In the genomic region with DNA sequence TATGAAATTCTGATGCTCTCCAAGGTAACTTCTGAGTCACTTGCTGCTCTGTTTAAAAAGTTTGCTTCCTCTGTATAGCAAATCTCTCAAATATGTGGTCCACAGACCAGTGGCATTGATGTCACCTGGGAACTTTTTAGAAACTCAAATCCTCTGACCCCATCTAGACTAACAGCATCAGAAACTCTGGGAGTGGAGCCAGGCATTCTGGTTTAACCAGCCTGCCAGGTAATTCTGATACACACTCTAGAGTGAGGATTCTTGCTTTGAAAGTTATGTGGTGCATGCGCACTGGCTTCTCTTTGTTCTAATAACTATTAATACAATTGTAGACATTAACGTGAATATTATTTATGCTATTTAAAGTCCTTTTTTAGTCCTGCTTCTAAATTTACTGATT, we compare ENCODE assay signal across 30 cellular contexts.
"Had no signal": no experiment of that assay in that cellular context is flagged by ENCODE, and none has a peak within 500 bp of the region (broad histone marks: within the 10 kb centered on the region; RNA-seq: fewer than 3 reads in every experiment).

No MANE protein-coding gene starts in this region.

- H3K27ac Mint-ChIP-seq: activated naive CD4-positive, alpha-beta T cell treated with anti-CD3 and anti-CD28 coated beads for 36 hours; activated naive CD8-positive, alpha-beta T cell treated with anti-CD3 and anti-CD28 coated beads for 36 hours; dendritic cell treated with granulocyte-macrophage colony-stimulating factor and Interleukin-4, amounts not matched to agents 40 ng/mL and 50 ng/mL, for 4 days; endodermal cell; naive thymus-derived CD4-positive, alpha-beta T cell; stimulated activated naive B cell treated with anti-CD40 and anti-IgM and Interleukin-4, amounts not matched to agents 10 μg/mL and 1 μg/mL and 100 μg/mL, for 72 hours; T-helper 1 cell treated with Interleukin-12 subunit alpha and Interleukin-12 subunit beta and Interleukin-4 antibody, amounts not matched to agents 30 μg/mL and 1 μg/mL, for 36 hours had no signal

- DNase-seq: activated CD4-positive, alpha-beta T cell treated with anti-CD3 and anti-CD28 coated beads for 4 hours; activated CD4-positive, alpha-beta T cell treated with anti-CD3 and anti-CD28 coated beads, Interleukin-2, amount 50 U/mL, for 4 hours; activated CD8-positive, alpha-beta memory T cell treated with anti-CD3 and anti-CD28 coated beads for 24 hours; activated effector memory CD4-positive, alpha-beta T cell treated with Interleukin-2 at 50 U/mL for 16 hours; activated naive CD4-positive, alpha-beta T cell treated with anti-CD3 and anti-CD28 coated beads for 36 hours; activated naive CD8-positive, alpha-beta T cell treated with anti-CD3 and anti-CD28 coated beads for 36 hours; adrenal gland; central memory CD4-positive, alpha-beta T cell; endodermal cell; islet precursor cell; left ventricle myocardium superior; midbrain; naive thymus-derived CD4-positive, alpha-beta T cell; pancreas; psoas muscle; sigmoid colon; small intestine; stimulated activated CD4-positive, alpha-beta T cell treated with anti-CD3 and anti-CD28 coated beads, Interleukin-1b, Interleukin-23, amount 100 ng/mL, for 48 hours; stimulated activated naive B cell treated with anti-CD40 and anti-IgM and Interleukin-4, amounts not matched to agents 10 μg/mL and 1 μg/mL and 100 μg/mL, for 72 hours; stomach; SW 1271; T-helper 9 cell; tibial artery; uterus had no signal

- H3K27me3 ChIP-seq: adrenal gland, ascending aorta, gastroesophageal sphincter, hepatocyte, pancreas, sigmoid colon, stomach, tibial artery, uterus had no signal

- H3K36me3 ChIP-seq: adrenal gland, ascending aorta, gastroesophageal sphincter, pancreas, sigmoid colon, tibial artery, uterus had no signal

- H3K4me3 ChIP-seq: adrenal gland, ascending aorta, gastroesophageal sphincter, hepatocyte, pancreas, psoas muscle, sigmoid colon, stomach, tibial artery, uterus had no signal

- H2AFZ ChIP-seq: hepatocyte had no signal

- H3K27me3 Mint-ChIP-seq: dendritic cell treated with granulocyte-macrophage colony-stimulating factor and Interleukin-4, amounts not matched to agents 40 ng/mL and 50 ng/mL, for 4 days; stimulated activated naive B cell treated with anti-CD40 and anti-IgM and Interleukin-4, amounts not matched to agents 10 μg/mL and 1 μg/mL and 100 μg/mL, for 72 hours had no signal

- H3K27ac ChIP-seq: adrenal gland, ascending aorta, gastroesophageal sphincter, hepatocyte, pancreas, psoas muscle, sigmoid colon, stomach, tibial artery, uterus, VCaP had no signal

- ATAC-seq: gastroesophageal sphincter; left ventricle myocardium superior; naive thymus-derived CD4-positive, alpha-beta T cell; pancreas; psoas muscle; stimulated activated naive B cell treated with anti-CD40 and anti-IgM and Interleukin-4, amounts not matched to agents 10 μg/mL and 1 μg/mL and 100 μg/mL, for 72 hours had no signal

- H3K4me1 Mint-ChIP-seq: activated naive CD8-positive, alpha-beta T cell treated with anti-CD3 and anti-CD28 coated beads for 36 hours; endodermal cell; naive thymus-derived CD4-positive, alpha-beta T cell; stimulated activated naive B cell treated with anti-CD40 and anti-IgM and Interleukin-4, amounts not matched to agents 10 μg/mL and 1 μg/mL and 100 μg/mL, for 72 hours had no signal

- H3K4me2 ChIP-seq: hepatocyte had no signal

- H3K9me3 ChIP-seq: adrenal gland, ascending aorta, gastroesophageal sphincter, pancreas, psoas muscle, sigmoid colon, stomach, tibial artery, uterus had no signal

- H3K4me3 Mint-ChIP-seq: activated naive CD4-positive, alpha-beta T cell treated with anti-CD3 and anti-CD28 coated beads for 36 hours; activated naive CD8-positive, alpha-beta T cell treated with anti-CD3 and anti-CD28 coated beads for 36 hours; dendritic cell treated with granulocyte-macrophage colony-stimulating factor and Interleukin-4, amounts not matched to agents 40 ng/mL and 50 ng/mL, for 4 days; endodermal cell; naive thymus-derived CD4-positive, alpha-beta T cell; stimulated activated naive B cell treated with anti-CD40 and anti-IgM and Interleukin-4, amounts not matched to agents 10 μg/mL and 1 μg/mL and 100 μg/mL, for 72 hours; T-helper 1 cell treated with Interleukin-12 subunit alpha and Interleukin-12 subunit beta and Interleukin-4 antibody, amounts not matched to agents 30 μg/mL and 1 μg/mL, for 36 hours had no signal

- H3K9me3 Mint-ChIP-seq: activated naive CD4-positive, alpha-beta T cell treated with anti-CD3 and anti-CD28 coated beads for 36 hours; activated naive CD8-positive, alpha-beta T cell treated with anti-CD3 and anti-CD28 coated beads for 36 hours; dendritic cell treated with granulocyte-macrophage colony-stimulating factor and Interleukin-4, amounts not matched to agents 40 ng/mL and 50 ng/mL, for 4 days; endodermal cell; naive thymus-derived CD4-positive, alpha-beta T cell; stimulated activated naive B cell treated with anti-CD40 and anti-IgM and Interleukin-4, amounts not matched to agents 10 μg/mL and 1 μg/mL and 100 μg/mL, for 72 hours; T-helper 1 cell treated with Interleukin-12 subunit alpha and Interleukin-12 subunit beta and Interleukin-4 antibody, amounts not matched to agents 30 μg/mL and 1 μg/mL, for 36 hours had no signal

- H3K4me1 ChIP-seq: adrenal gland, ascending aorta, gastroesophageal sphincter, pancreas, psoas muscle, sigmoid colon, stomach, tibial artery, uterus had no signal

- H3K79me2 ChIP-seq: hepatocyte had no signal

- H3K36me3 Mint-ChIP-seq: activated naive CD8-positive, alpha-beta T cell treated with anti-CD3 and anti-CD28 coated beads for 36 hours; naive thymus-derived CD4-positive, alpha-beta T cell; stimulated activated naive B cell treated with anti-CD40 and anti-IgM and Interleukin-4, amounts not matched to agents 10 μg/mL and 1 μg/mL and 100 μg/mL, for 72 hours had no signal
